Comparison of ENCODE assay signal across 18 cellular contexts in the genomic region with DNA sequence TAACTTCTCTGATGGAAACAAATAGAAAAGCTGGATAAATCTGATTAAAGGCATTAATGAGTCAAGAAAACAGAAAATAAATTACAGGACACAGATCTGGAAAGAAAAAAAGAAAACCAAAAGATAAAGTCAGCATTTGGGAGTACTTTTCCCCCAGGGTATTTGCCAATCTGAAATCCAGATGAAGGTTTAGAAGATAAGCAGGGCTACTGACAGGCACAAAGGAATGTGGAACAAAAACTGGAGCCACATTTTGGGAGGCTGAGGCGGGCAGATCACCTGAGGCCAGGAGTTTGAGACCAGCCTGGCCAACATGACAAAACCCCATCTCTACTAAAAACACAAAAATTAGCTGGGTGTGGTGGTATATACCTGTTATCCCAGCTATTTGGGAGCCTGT. TPM values are rescaled to one million over a fixed set of nuclear protein-coding genes. Genes with fewer than 3 reads are reported as not detected.
DNase-seq lines count a peak whose midpoint lies in the region; ATAC-seq and TF ChIP-seq lines count a peak whose summit lies in the region.
"Had no signal": no experiment of that assay in that cellular context is flagged by ENCODE, and none has a peak within 500 bp of the region (broad histone marks: within the 10 kb centered on the region; RNA-seq: fewer than 3 reads in every experiment).

No MANE protein-coding gene starts in this region.

- H3K27me3 ChIP-seq in trophoblast cell (ENCODE audit: insufficient read depth, low read length) (no peaks in the 10 kb centered on the region), body of pancreas (no peaks in the 10 kb centered on the region)
- H3K27me3 ChIP-seq: BLaER1 had no signal

- H3K23ac ChIP-seq in trophoblast cell (ENCODE audit: low read length), result no peak overlapping the region

- no peak overlapping the region for H4K91ac ChIP-seq in trophoblast cell (ENCODE audit: low read depth, low read length)

- peak; percentile 45 for DNase-seq in ELF-1 (ENCODE audit: low read depth, low spot score)
- peak; percentile 35 for DNase-seq in M059J (ENCODE audit: low read depth)
- DNase-seq in fibroblast of the aortic adventitia (ENCODE audit: low read depth), result peak; percentile 16
- DNase-seq in trophoblast cell, result peak; percentile 2 to 78
- DNase-seq in body of pancreas, result no peak
- DNase-seq in NCI-H1092 treated with DMSO at 0.1 percent for 48 hours (lab: John Stamatoyannopoulos, UW), result no peak
- no peak for DNase-seq in SIG-M5 treated with dmso at 0.1 percent for 504 hours (lab: John Stamatoyannopoulos, UW; ENCODE audit: unreplicated experiment)
- DNase-seq: CD4-positive, CD25-positive, alpha-beta regulatory T cell; CD8-positive, alpha-beta T cell; DMS153; DND-41; GDM1; GM23248; H9 had no signal

- intact Hi-C loops in body of pancreas (cut with DNase I), result no loop called here

- H3K27ac ChIP-seq in trophoblast cell (ENCODE audit: low read depth, low read length) (peak overlapping the region; percentile 62), body of pancreas (no peak overlapping the region)
- H3K27ac ChIP-seq: 22Rv1, BLaER1, C4-2B, GM23248 had no signal

- TF ChIP-seq POLR2A in body of pancreas (IDR thresholded peaks at IDR 0.05), result no peak

- no peak overlapping the region for H2AK5ac ChIP-seq in trophoblast cell (ENCODE audit: low read length)

- TF ChIP-seq CTCF in fibroblast of the aortic adventitia (IDR thresholded peaks at IDR 0.05; ENCODE audit: insufficient read depth, low read length) (no peak), body of pancreas (IDR thresholded peaks at IDR 0.05) (no peak)

- no peaks in the 10 kb centered on the region for H3K79me2 ChIP-seq in trophoblast cell (ENCODE audit: control insufficient read depth, insufficient read depth, low read length, poor library complexity)

- H3K18ac ChIP-seq in trophoblast cell (ENCODE audit: low read length), result no peak overlapping the region

- H2BK12ac ChIP-seq in trophoblast cell (ENCODE audit: low read length), result no peak overlapping the region

- no peak overlapping the region for H4K8ac ChIP-seq in trophoblast cell (ENCODE audit: low read depth, low read length)

- H3K4me3 ChIP-seq in fibroblast of the aortic adventitia (ENCODE audit: low read depth, low read length) (no peak overlapping the region), trophoblast cell (ENCODE audit: low read depth, low read length) (no peak overlapping the region), body of pancreas (no peak overlapping the region)
- H3K4me3 ChIP-seq: BLaER1, GM23248 had no signal

- peaks cover 4% of the 10 kb centered on the region for H3K79me1 ChIP-seq in trophoblast cell (ENCODE audit: low read length)

- H3K4me1 ChIP-seq in trophoblast cell (ENCODE audit: control insufficient read depth in 1 of 2, insufficient read depth in 2 of 2, low read length in 2 of 2) (peaks cover 0 to 5% of the 10 kb centered on the region in 2 experiments), body of pancreas (no peaks in the 10 kb centered on the region)
- H3K4me1 ChIP-seq: BLaER1 had no signal

- H2BK5ac ChIP-seq in trophoblast cell (ENCODE audit: low read depth, low read length, poor library complexity), result peak overlapping the region; percentile 56

- no peak overlapping the region for H3K4ac ChIP-seq in trophoblast cell (ENCODE audit: low read depth, low read length)

- WGBS in trophoblast cell (ENCODE audit: extremely low coverage, insufficient coverage, insufficient read length), result no CpG with 5 or more reads among the region's 1 CpG
- 82 to 100% methylated on average over 1 of the region's 1 CpG for WGBS in body of pancreas, 2 donors

- no peak overlapping the region for H3K9ac ChIP-seq in trophoblast cell (ENCODE audit: low read length)
- H3K9ac ChIP-seq: BLaER1, GM23248 had no signal

- H3K14ac ChIP-seq in trophoblast cell (ENCODE audit: low read length), result no peak overlapping the region

- no peak overlapping the region for H2AFZ ChIP-seq in trophoblast cell (ENCODE audit: insufficient read depth, low read length, poor library complexity)
- H2AFZ ChIP-seq: GM23248 had no signal

- H4K12ac ChIP-seq in trophoblast cell (ENCODE audit: low read depth, low read length), result no peak overlapping the region

- H3K9me3 ChIP-seq in trophoblast cell (ENCODE audit: insufficient read depth, low read depth, low read length) (peaks cover 2% of the 10 kb centered on the region), body of pancreas (peaks cover 0 to 5% (median 0%) of the 10 kb centered on the region in 3 donors)

- ATAC-seq in body of pancreas, result no peak
- ATAC-seq: CD8-positive, alpha-beta T cell; HCT116 had no signal

- no peak overlapping the region for H2BK120ac ChIP-seq in trophoblast cell (ENCODE audit: insufficient read depth, low read length, poor library complexity)

- H3K36me3 ChIP-seq in trophoblast cell (ENCODE audit: control insufficient read depth in 1 of 2, insufficient read depth in 2 of 2, low read length in 2 of 2) (peaks cover 0 to 3% of the 10 kb centered on the region in 2 experiments), body of pancreas (replicated peaks in 1 of 2; ENCODE audit: insufficient read depth in 1 of 2, low read depth in 2 of 2) (no peaks in the 10 kb centered on the region)
- H3K36me3 ChIP-seq: BLaER1 had no signal

- no peak overlapping the region for H3K4me2 ChIP-seq in trophoblast cell (ENCODE audit: low read length)
- H3K4me2 ChIP-seq: BLaER1 had no signal

RNA-seq across cellular contexts. Expression of a gene that starts 57.2 kb away (rescaled TPM):
- total RNA-seq in M059J (2014; rRNA removed; shearing (Covaris generic)), result 19.2 and 30.5 TPM in 2 replicates
- total RNA-seq in fibroblast of the aortic adventitia (ENCODE audit: low replicate concordance) (47.1 and 65.3 TPM in 2 replicates), body of pancreas (10 to 100 TPM; 23.6 to 38.9 TPM)
- 14.4 and 15.1 TPM in 2 replicates for polyA plus RNA-seq in trophoblast cell (2013)

Comparison
In these comparisons a context has a peak if more than half of its experiments do, and no peak if none do; other contexts are left out.
1. DNase-seq: peak in ELF-1 (single experiment), M059J (single experiment), fibroblast of the aortic adventitia (single experiment) and trophoblast cell (2 of 2); none in body of pancreas (0 of 4), NCI-H1092 treated with DMSO at 0.1 percent for 48 hours (single experiment) and SIG-M5 treated with dmso at 0.1 percent for 504 hours (single experiment).